Comparison of ENCODE assay signal across 17 cellular contexts in genomic region chr5:32339198-32339597, GRCh38. TPM values are rescaled to one million over a fixed set of nuclear protein-coding genes. Genes with fewer than 3 reads are reported as not detected.
DNase-seq lines count a peak whose midpoint lies in the region; ATAC-seq lines count a peak whose summit lies in the region.
"Had no signal": no experiment of that assay in that cellular context is flagged by ENCODE, and none has a peak within 500 bp of the region (broad histone marks: within the 10 kb centered on the region; RNA-seq: fewer than 3 reads in every experiment).

No MANE protein-coding gene starts in this region.

- H3K36me3 Mint-ChIP-seq in T-cell, result peaks cover 6% of the 10 kb centered on the region

- POLR2A ChIA-PET in T-cell (lab: Charles Lee), result no interaction called here

- H3K27me3 Mint-ChIP-seq in T-cell, result peaks cover 3% of the 10 kb centered on the region in 2 donors

- CTCF ChIA-PET in T-cell (lab: Charles Lee), result interaction anchor here (0.6 to 1.0 kb wide), 4 partner anchors 107 to 251 kb away, joined by 3 to 4 read pairs (median 3); no protein-coding TSS in a partner anchor

- no peak overlapping the region for H3K4me3 Mint-ChIP-seq in T-cell
- H3K4me3 Mint-ChIP-seq: naive thymus-derived CD8-positive, alpha-beta T cell had no signal

- H3K9me3 Mint-ChIP-seq in T-cell, result peaks cover 7 to 24% (median 10%) of the 10 kb centered on the region in 3 donors

- DNase-seq in NCI-H2227 (lab: John Stamatoyannopoulos, UW; ENCODE audit: unreplicated experiment) (peak; percentile 47), NCI-H2227 treated with DMSO at 0.1 percent for 48 hours (lab: John Stamatoyannopoulos, UW) (no peak), SK-N-MC (ENCODE audit: low read depth, low spot score) (peak; percentile 10), kidney tubule cell (ENCODE audit: low spot score) (peak; percentile 22), NCI-H226 (no peak), T-cell (no peak)
- peak; percentile 35 for DNase-seq in Jurkat, Clone E6-1 (ENCODE audit: low read depth, low spot score)
- DNase-seq: activated naive CD4-positive, alpha-beta T cell treated with Interleukin-2 at 50 U/mL for 16 hours; head of caudate nucleus; naive thymus-derived CD8-positive, alpha-beta T cell; NCI-H510A; SHP77; stimulated activated CD8-positive, alpha-beta memory T cell treated with anti-CD3 and anti-CD28 coated beads, Interleukin-4, amount 100 ng/mL, for 48 hours; tibial artery had no signal

- H3K4me1 Mint-ChIP-seq in T-cell, result no peaks in the 10 kb centered on the region
- H3K4me1 Mint-ChIP-seq: naive thymus-derived CD8-positive, alpha-beta T cell had no signal

- ATAC-seq in T-cell (replicated peaks in 1 of 4) (no peak), GM19324 (IDR thresholded peaks at IDR 0.05; ENCODE audit: low FRiP score, unreplicated experiment) (no peak)
- ATAC-seq: left lobe of liver; naive thymus-derived CD8-positive, alpha-beta T cell had no signal

- no peak overlapping the region for H3K4me3 ChIP-seq in Jurkat, Clone E6-1 (ENCODE audit: low read length)
- H3K4me3 ChIP-seq in SK-N-MC, result no peak overlapping the region
- H3K4me3 ChIP-seq: tibial artery had no signal

- no peak overlapping the region for H3K27ac ChIP-seq in SK-N-MC
- H3K27ac ChIP-seq: tibial artery, VCaP had no signal

- no peaks in the 10 kb centered on the region for H3K36me3 ChIP-seq in SK-N-MC (ENCODE audit: insufficient read depth, low read length)
- H3K36me3 ChIP-seq: tibial artery had no signal

- no peak overlapping the region for H3K27ac Mint-ChIP-seq in T-cell
- H3K27ac Mint-ChIP-seq: naive thymus-derived CD8-positive, alpha-beta T cell had no signal

- H3K9ac ChIP-seq in SK-N-MC (ENCODE audit: insufficient read length), result no peak overlapping the region

- peaks cover 5% of the 10 kb centered on the region; the same call in 1 of the 2 replicates for H3K9me3 ChIP-seq in SK-N-MC (ENCODE audit: low read depth, low read length)
- H3K9me3 ChIP-seq: tibial artery had no signal

RNA-seq across cellular contexts. Expression of gene MTMR12, which starts 26.5 kb away (rescaled TPM):
- polyA plus RNA-seq in Jurkat, Clone E6-1 (2012; ENCODE audit: insufficient read depth, insufficient read length), result 18.5 TPM
- total RNA-seq in T-cell, result 10 to 100 TPM; 19.3 to 22.2 (median 20.0) TPM

Comparison
In these comparisons a context has a peak if more than half of its experiments do, and no peak if none do; other contexts are left out.
1. DNase-seq: peak in NCI-H2227 (single experiment), Jurkat, Clone E6-1 (single experiment), SK-N-MC (single experiment) and kidney tubule cell (single experiment); none in NCI-H2227 treated with DMSO at 0.1 percent for 48 hours (single experiment), NCI-H226 (single experiment) and T-cell (0 of 34).